Comparison of ENCODE assay signal across 25 cellular contexts in the genomic region with DNA sequence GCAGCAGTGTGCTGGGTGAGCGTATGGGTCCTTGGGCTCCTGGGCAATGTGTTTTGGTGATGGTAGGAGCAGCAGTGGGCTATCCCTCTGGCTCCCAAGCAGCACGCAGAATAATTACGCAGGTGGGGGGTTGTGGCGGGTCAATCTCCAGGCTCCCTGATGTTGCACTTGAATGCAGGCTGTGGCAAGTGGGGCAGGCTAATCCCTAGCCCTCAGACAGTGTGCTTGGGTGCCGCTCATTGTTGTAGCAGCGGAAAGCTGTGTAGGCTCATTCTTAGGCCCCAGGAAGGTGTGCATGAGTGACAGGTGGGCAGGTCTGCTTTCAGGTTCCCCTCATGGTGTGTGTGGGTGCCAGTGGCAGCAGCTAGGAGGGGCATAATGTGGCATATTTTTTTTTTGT.
"Had no signal": no experiment of that assay in that cellular context is flagged by ENCODE, and none has a peak within 500 bp of the region (broad histone marks: within the 10 kb centered on the region; RNA-seq: fewer than 3 reads in every experiment).

No MANE protein-coding gene starts in this region.

- H3K27ac Mint-ChIP-seq: dendritic cell treated with granulocyte-macrophage colony-stimulating factor and Interleukin-4, amounts not matched to agents 40 ng/mL and 50 ng/mL, for 4 days; nephron; stimulated activated effector memory CD8-positive, alpha-beta T cell treated with anti-CD3 and anti-CD28 coated beads, Interleukin-12 subunit alpha, Interleukin-12 subunit beta, amount 100 ng/mL, for 72 hours had no signal

- H3K4me3 ChIP-seq: esophagus squamous epithelium, heart left ventricle, lung, sigmoid colon, smooth muscle cell, suprapubic skin, tibial artery had no signal

- ATAC-seq: effector memory CD8-positive, alpha-beta T cell; heart left ventricle; left colon; left ventricle myocardium superior; stimulated activated effector memory CD8-positive, alpha-beta T cell treated with anti-CD3 and anti-CD28 coated beads, Interleukin-12 subunit alpha, Interleukin-12 subunit beta, amount 100 ng/mL, for 72 hours; stimulated activated naive CD8-positive, alpha-beta T cell treated with anti-CD3 and anti-CD28 coated beads, Interleukin-15, Interleukin-2, amounts not matched to agents 100 U/mL and 50 U/mL, for 24 hours had no signal

- H3K27me3 Mint-ChIP-seq: dendritic cell treated with granulocyte-macrophage colony-stimulating factor and Interleukin-4, amounts not matched to agents 40 ng/mL and 50 ng/mL, for 4 days; effector memory CD8-positive, alpha-beta T cell; naive B cell had no signal

- H3K9me3 ChIP-seq: neutrophil had no signal

- H3K27me3 ChIP-seq: esophagus squamous epithelium, heart left ventricle, neutrophil, sigmoid colon, suprapubic skin, tibial artery had no signal

- H3K4me3 Mint-ChIP-seq: dendritic cell treated with granulocyte-macrophage colony-stimulating factor and Interleukin-4, amounts not matched to agents 40 ng/mL and 50 ng/mL, for 4 days; effector memory CD8-positive, alpha-beta T cell; naive B cell; nephron; stimulated activated effector memory CD8-positive, alpha-beta T cell treated with anti-CD3 and anti-CD28 coated beads, Interleukin-12 subunit alpha, Interleukin-12 subunit beta, amount 100 ng/mL, for 72 hours had no signal

- DNase-seq: cerebellar nuclear complex; effector memory CD8-positive, alpha-beta T cell; esophagus squamous epithelium; foreskin melanocyte; heart left ventricle; hippocampal formation; left colon; left ventricle myocardium superior; mesenchymal stem cell; midbrain; naive B cell; posterior cingulate gyrus; sigmoid colon; stimulated activated CD4-positive, alpha-beta T cell treated with anti-CD3 and anti-CD28 coated beads, Interleukin-4, amount 100 ng/mL, for 1 hour; stimulated activated CD8-positive, alpha-beta memory T cell treated with anti-CD3 and anti-CD28 coated beads, Interleukin-4, amount 100 ng/mL, for 48 hours; stimulated activated naive CD8-positive, alpha-beta T cell treated with anti-CD3 and anti-CD28 coated beads, Interleukin-15, Interleukin-2, amounts not matched to agents 100 U/mL and 50 U/mL, for 24 hours; tibial artery had no signal

- H3K36me3 Mint-ChIP-seq: stimulated activated effector memory CD8-positive, alpha-beta T cell treated with anti-CD3 and anti-CD28 coated beads, Interleukin-12 subunit alpha, Interleukin-12 subunit beta, amount 100 ng/mL, for 72 hours had no signal

- H3K4me2 ChIP-seq: smooth muscle cell had no signal

- H3K4me1 Mint-ChIP-seq: nephron had no signal

- H3K36me3 ChIP-seq: heart left ventricle, neutrophil, sigmoid colon, suprapubic skin, tibial artery had no signal

- H3K27ac ChIP-seq: epithelial cell of prostate, esophagus squamous epithelium, heart left ventricle, neutrophil, sigmoid colon, suprapubic skin, tibial artery had no signal
